ENCODE assay signal across 2 cellular contexts in genomic region chr5:179380211-179381035, GRCh38.
TF ChIP-seq lines count a peak whose summit lies in the region.

No MANE protein-coding gene starts in this region.

TF ChIP-seq in SK-N-SH, 30 proteins besides CTCF, POLR2A, EP300 and RAD21 (continued from another document):
- TF ChIP-seq USF1 (IDR thresholded peaks at IDR 0.05; ENCODE audit: borderline replicate concordance, low read depth) (no peak), JUND (IDR thresholded peaks at IDR 0.05) (no peak), USF2 (IDR thresholded peaks at IDR 0.05; ENCODE audit: borderline replicate concordance, low read depth, low read length) (no peak)

TF ChIP-seq in SK-N-SH treated with all-trans-retinoic acid at 6 μM for 48 hours, 23 proteins besides CTCF, POLR2A, EP300 and RAD21 (continued from another document):
- no peak for TF ChIP-seq CREB5 (CRISPR knock-in tag; IDR thresholded peaks at IDR 0.05; ENCODE audit: low read depth)
- TF ChIP-seq ZC3H10 (CRISPR knock-in tag; IDR thresholded peaks at IDR 0.05): no peak
- no peak for TF ChIP-seq ARNTL (CRISPR knock-in tag; IDR thresholded peaks at IDR 0.05; ENCODE audit: borderline replicate concordance, low read depth)
- TF ChIP-seq CSDC2 (CRISPR knock-in tag; IDR thresholded peaks at IDR 0.05): no peak
- no peak for TF ChIP-seq POU6F1 (CRISPR knock-in tag; IDR thresholded peaks at IDR 0.05; ENCODE audit: borderline replicate concordance, low read depth)
- TF ChIP-seq ZNF8 (CRISPR knock-in tag; IDR thresholded peaks at IDR 0.05): no peak
- TF ChIP-seq GLIS3 (CRISPR knock-in tag; IDR thresholded peaks at IDR 0.05): no peak
